ENCODE assay signal across 1 cellular context in the genomic region with DNA sequence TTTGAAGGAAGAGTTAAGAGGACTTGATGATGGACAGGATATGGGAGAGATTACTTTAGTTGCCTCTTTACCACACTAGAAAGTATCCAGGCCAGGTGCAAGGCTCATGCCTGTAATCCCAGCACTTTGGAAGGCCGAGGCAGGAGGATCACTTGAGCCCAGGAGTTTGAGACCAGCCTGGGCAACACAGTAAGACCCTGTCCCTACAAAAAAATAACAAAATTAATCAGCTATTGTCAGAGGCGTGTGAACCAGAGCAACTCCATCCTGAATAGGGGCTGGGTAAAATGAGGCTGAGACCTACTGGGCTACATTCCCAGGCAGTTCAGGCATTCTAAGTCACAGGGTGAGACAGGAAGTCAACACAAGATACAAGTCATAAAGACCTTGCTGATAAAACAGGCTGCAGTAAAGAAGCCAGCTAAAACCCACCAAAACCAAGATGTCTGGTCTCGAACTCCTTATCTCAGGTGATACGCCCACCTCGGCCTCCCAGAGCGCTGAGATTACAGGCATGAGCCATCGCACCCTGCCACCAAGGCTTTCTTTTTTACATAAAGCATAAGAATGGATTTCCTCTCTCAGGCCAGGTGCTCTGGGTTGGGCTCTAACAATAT.
TF ChIP-seq lines count a peak whose summit lies in the region.
"Not testable (repeated sequence)": the region's sequence is repeated elsewhere in the genome, so short reads cannot be mapped to it uniquely, and the experiment has no call there.

No MANE protein-coding gene starts in this region.

TF ChIP-seq in K562, 482 proteins besides CTCF, POLR2A, EP300 and RAD21 (continued from another document and continues in another):
- TF ChIP-seq, protein P1, sequence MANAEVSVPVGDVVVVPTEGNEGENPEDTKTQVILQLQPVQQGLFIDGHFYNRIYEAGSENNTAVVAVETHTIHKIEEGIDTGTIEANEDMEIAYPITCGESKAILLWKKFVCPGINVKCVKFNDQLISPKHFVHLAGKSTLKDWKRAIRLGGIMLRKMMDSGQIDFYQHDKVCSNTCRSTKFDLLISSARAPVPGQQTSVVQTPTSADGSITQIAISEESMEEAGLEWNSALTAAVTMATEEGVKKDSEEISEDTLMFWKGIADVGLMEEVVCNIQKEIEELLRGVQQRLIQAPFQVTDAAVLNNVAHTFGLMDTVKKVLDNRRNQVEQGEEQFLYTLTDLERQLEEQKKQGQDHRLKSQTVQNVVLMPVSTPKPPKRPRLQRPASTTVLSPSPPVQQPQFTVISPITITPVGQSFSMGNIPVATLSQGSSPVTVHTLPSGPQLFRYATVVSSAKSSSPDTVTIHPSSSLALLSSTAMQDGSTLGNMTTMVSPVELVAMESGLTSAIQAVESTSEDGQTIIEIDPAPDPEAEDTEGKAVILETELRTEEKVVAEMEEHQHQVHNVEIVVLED (CRISPR knock-in tag; IDR thresholded peaks at IDR 0.05), result 0 out of 2 replicates have a peak, but pooled peaks have one; percentile 48
- TF ChIP-seq ZNF239 (CRISPR knock-in tag; IDR thresholded peaks at IDR 0.05), result peak; percentile 67; the same call in 1 of the 2 replicates
- TF ChIP-seq TBL1XR1 (IDR thresholded peaks at IDR 0.05; ENCODE audit: low read length in 2 of 2), result peak in 1 of 2 experiments; percentile 25; a peak in 1 of 4 replicates
- TF ChIP-seq ZNF561 (CRISPR knock-in tag; conservative IDR thresholded peaks at IDR 0.05), result peak; percentile 54; the same call in 1 of the 2 replicates
- peak; percentile 67; the same call in 1 of the 2 replicates for TF ChIP-seq GABPB1 (CRISPR knock-in tag; IDR thresholded peaks at IDR 0.05)
- peak; percentile 69; the same call in 1 of the 2 replicates for TF ChIP-seq ZNF133 (CRISPR knock-in tag; IDR thresholded peaks at IDR 0.05)
- TF ChIP-seq ZBTB7A (IDR thresholded peaks at IDR 0.05; ENCODE audit: borderline replicate concordance, control insufficient read depth, low read depth, low read length), result peak; percentile 59; the same call in 1 of the 2 replicates
- TF ChIP-seq RUNX1 (IDR thresholded peaks at IDR 0.05; ENCODE audit: low read depth), result peak; percentile 60; the same call in 1 of the 2 replicates
- TF ChIP-seq ZNF583 (CRISPR knock-in tag; IDR thresholded peaks at IDR 0.05), result peak; percentile 71; the same call in 1 of the 2 replicates
- 0 out of 2 replicates have a peak, but pooled peaks have one; percentile 16 for TF ChIP-seq TARDBP (IDR thresholded peaks at IDR 0.05)
- peak; percentile 94 for TF ChIP-seq CTBP1 (IDR thresholded peaks at IDR 0.05; ENCODE audit: borderline replicate concordance)
- TF ChIP-seq PHTF2 (CRISPR knock-in tag; IDR thresholded peaks at IDR 0.05), result 0 out of 2 replicates have a peak, but pooled peaks have one; percentile 70
- peak; percentile 79; the same call in 1 of the 2 replicates for TF ChIP-seq OTX1 (CRISPR knock-in tag; IDR thresholded peaks at IDR 0.05)
- peak; percentile 63 for TF ChIP-seq SOX6 (IDR thresholded peaks at IDR 0.05)
- TF ChIP-seq SMAD4 (CRISPR knock-in tag; conservative IDR thresholded peaks at IDR 0.05), result peak; percentile 78; the same call in 1 of the 2 replicates
- TF ChIP-seq TCF15 (CRISPR knock-in tag; IDR thresholded peaks at IDR 0.05), result 0 out of 2 replicates have a peak, but pooled peaks have one; percentile 66
- TF ChIP-seq SMAD3 (CRISPR knock-in tag; conservative IDR thresholded peaks at IDR 0.05), result peak; percentile 86
- peak; percentile 11; the same call in 1 of the 2 replicates for TF ChIP-seq NFXL1 (CRISPR knock-in tag; IDR thresholded peaks at IDR 0.05)
- TF ChIP-seq, protein P2, sequence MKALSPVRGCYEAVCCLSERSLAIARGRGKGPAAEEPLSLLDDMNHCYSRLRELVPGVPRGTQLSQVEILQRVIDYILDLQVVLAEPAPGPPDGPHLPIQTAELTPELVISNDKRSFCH (CRISPR knock-in tag; IDR thresholded peaks at IDR 0.05), result not testable (repeated sequence)
- TF ChIP-seq, protein P2 (tag; IDR thresholded peaks at IDR 0.05), result 0 out of 2 replicates have a peak, but pooled peaks have one; percentile 73
- TF ChIP-seq TGIF2 (CRISPR knock-in tag; IDR thresholded peaks at IDR 0.05), result peak; percentile 37; the same call in 1 of the 2 replicates
- TF ChIP-seq TCF3 (CRISPR knock-in tag; IDR thresholded peaks at IDR 0.05), result peak; percentile 57
- TF ChIP-seq, protein P3, sequence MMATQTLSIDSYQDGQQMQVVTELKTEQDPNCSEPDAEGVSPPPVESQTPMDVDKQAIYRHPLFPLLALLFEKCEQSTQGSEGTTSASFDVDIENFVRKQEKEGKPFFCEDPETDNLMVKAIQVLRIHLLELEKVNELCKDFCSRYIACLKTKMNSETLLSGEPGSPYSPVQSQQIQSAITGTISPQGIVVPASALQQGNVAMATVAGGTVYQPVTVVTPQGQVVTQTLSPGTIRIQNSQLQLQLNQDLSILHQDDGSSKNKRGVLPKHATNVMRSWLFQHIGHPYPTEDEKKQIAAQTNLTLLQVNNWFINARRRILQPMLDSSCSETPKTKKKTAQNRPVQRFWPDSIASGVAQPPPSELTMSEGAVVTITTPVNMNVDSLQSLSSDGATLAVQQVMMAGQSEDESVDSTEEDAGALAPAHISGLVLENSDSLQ (IDR thresholded peaks at IDR 0.05), result peak; percentile 64
- TF ChIP-seq NR4A1 (CRISPR knock-in tag; IDR thresholded peaks at IDR 0.05), result peak; percentile 38; the same call in 1 of the 2 replicates
- 0 out of 2 replicates have a peak, but pooled peaks have one; percentile 53 for TF ChIP-seq NR4A1 (tag; IDR thresholded peaks at IDR 0.05)
- peak; percentile 86 for TF ChIP-seq DPF2 (IDR thresholded peaks at IDR 0.05)
- TF ChIP-seq ZNF311 (CRISPR knock-in tag; IDR thresholded peaks at IDR 0.05), result peak; percentile 69; the same call in 1 of the 2 replicates
- 0 out of 2 replicates have a peak, but pooled peaks have one; percentile 44 for TF ChIP-seq ZNF79 (CRISPR knock-in tag; IDR thresholded peaks at IDR 0.05; ENCODE audit: low read depth)
- TF ChIP-seq ZNF668 (CRISPR knock-in tag; IDR thresholded peaks at IDR 0.05), result peak; percentile 74; the same call in 1 of the 2 replicates
- peak; percentile 98 for TF ChIP-seq ZEB2 (IDR thresholded peaks at IDR 0.05)
- TF ChIP-seq BCL6 (CRISPR knock-in tag; IDR thresholded peaks at IDR 0.05), result peak; percentile 63; the same call in 1 of the 2 replicates
- TF ChIP-seq BRCA1 (IDR thresholded peaks at IDR 0.05); CEBPG (tag; conservative IDR thresholded peaks at IDR 0.05 in 1 of 2, IDR thresholded peaks at IDR 0.05 in 1 of 2): not testable (repeated sequence)
- TF ChIP-seq BRCA1 (CRISPR knock-in tag; IDR thresholded peaks at IDR 0.05), result peak; percentile 16; the same call in 1 of the 2 replicates
- TF ChIP-seq CEBPG (CRISPR knock-in tag; IDR thresholded peaks at IDR 0.05), result 0 out of 2 replicates have a peak, but pooled peaks have one; percentile 48
- peak; percentile 85 for TF ChIP-seq HIVEP1 (CRISPR knock-in tag; IDR thresholded peaks at IDR 0.05)
- peak; percentile 69 to 78; a peak in 3 of 4 replicates for TF ChIP-seq TEAD1 (CRISPR knock-in tag; IDR thresholded peaks at IDR 0.05)
- 0 out of 2 replicates have a peak, but pooled peaks have one; percentile 47 for TF ChIP-seq ZNF143 (CRISPR knock-in tag; IDR thresholded peaks at IDR 0.05)
- TF ChIP-seq, protein P4, sequence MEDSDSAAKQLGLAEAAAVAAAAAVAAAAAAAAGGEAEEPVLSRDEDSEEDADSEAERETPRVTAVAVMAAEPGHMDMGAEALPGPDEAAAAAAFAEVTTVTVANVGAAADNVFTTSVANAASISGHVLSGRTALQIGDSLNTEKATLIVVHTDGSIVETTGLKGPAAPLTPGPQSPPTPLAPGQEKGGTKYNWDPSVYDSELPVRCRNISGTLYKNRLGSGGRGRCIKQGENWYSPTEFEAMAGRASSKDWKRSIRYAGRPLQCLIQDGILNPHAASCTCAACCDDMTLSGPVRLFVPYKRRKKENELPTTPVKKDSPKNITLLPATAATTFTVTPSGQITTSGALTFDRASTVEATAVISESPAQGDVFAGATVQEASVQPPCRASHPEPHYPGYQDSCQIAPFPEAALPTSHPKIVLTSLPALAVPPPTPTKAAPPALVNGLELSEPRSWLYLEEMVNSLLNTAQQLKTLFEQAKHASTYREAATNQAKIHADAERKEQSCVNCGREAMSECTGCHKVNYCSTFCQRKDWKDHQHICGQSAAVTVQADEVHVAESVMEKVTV (CRISPR knock-in tag; IDR thresholded peaks at IDR 0.05), result peak; percentile 17; the same call in 1 of the 2 replicates
- TF ChIP-seq ELF2 (CRISPR knock-in tag; IDR thresholded peaks at IDR 0.05), result 0 out of 2 replicates have a peak, but pooled peaks have one; percentile 59
- peak; percentile 55; the same call in 1 of the 2 replicates for TF ChIP-seq MAX (CRISPR knock-in tag; IDR thresholded peaks at IDR 0.05)
- 0 out of 2 replicates have a peak, but pooled peaks have one; percentile 61 for TF ChIP-seq TSHZ1 (CRISPR knock-in tag; IDR thresholded peaks at IDR 0.05)
- TF ChIP-seq ZNF408 (CRISPR knock-in tag; IDR thresholded peaks at IDR 0.05; ENCODE audit: low read depth), result 0 out of 2 replicates have a peak, but pooled peaks have one; percentile 31
- TF ChIP-seq, protein P5, sequence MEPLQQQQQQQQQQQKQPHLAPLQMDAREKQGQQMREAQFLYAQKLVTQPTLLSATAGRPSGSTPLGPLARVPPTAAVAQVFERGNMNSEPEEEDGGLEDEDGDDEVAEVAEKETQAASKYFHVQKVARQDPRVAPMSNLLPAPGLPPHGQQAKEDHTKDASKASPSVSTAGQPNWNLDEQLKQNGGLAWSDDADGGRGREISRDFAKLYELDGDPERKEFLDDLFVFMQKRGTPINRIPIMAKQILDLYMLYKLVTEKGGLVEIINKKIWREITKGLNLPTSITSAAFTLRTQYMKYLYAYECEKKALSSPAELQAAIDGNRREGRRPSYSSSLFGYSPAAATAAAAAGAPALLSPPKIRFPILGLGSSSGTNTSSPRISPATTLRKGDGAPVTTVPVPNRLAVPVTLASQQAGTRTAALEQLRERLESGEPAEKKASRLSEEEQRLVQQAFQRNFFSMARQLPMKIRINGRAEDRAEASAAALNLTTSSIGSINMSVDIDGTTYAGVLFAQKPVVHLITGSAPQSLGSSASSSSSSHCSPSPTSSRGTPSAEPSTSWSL (CRISPR knock-in tag; IDR thresholded peaks at IDR 0.05; ENCODE audit: borderline replicate concordance), result peak; percentile 83; the same call in 1 of the 2 replicates
- TF ChIP-seq E2F3 (CRISPR knock-in tag; IDR thresholded peaks at IDR 0.05), result peak; percentile 62; the same call in 1 of the 2 replicates
- peak; percentile 89 for TF ChIP-seq DMBX1 (CRISPR knock-in tag; IDR thresholded peaks at IDR 0.05; ENCODE audit: borderline replicate concordance)
- TF ChIP-seq HMBOX1 (IDR thresholded peaks at IDR 0.05), result peak; percentile 43
- peak; percentile 71; the same call in 1 of the 2 replicates for TF ChIP-seq ZBTB9 (CRISPR knock-in tag; IDR thresholded peaks at IDR 0.05)
- TF ChIP-seq GATA2 (CRISPR knock-in tag; IDR thresholded peaks at IDR 0.05), result peak; percentile 46; the same call in 1 of the 2 replicates
- 0 out of 2 replicates have a peak, but pooled peaks have one; percentile 35 for TF ChIP-seq MEF2D (tag; conservative IDR thresholded peaks at IDR 0.05; ENCODE audit: low read depth)
